Comparison of ENCODE assay signal across 10 cellular contexts in the genomic region with DNA sequence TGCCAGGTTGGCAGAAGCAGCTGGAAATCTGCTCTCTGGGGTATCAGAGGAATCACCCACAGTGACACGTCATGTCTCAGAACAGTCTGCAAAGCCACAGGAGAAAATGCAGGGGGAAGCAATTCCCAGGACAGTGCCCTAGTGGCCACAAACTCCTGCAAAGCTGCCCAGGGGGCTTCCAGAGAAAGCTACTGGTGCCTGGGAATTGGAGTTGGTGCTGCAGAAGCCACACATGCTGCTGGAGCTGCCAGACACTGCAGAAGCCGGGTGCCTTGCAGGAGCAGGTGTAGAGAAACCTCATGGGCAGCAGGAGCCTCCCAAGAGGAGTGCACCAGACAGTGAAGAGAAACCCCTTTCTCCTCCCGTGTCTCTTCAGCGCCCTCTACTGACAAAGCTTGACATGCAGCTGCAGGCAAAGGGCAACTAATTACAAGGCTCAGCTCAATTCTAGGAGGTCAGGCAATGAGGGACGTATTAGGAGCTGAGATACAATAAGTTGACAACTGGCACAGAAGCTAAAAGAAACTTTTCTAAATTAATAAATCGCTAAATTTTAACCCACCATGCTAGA. TPM values are rescaled to one million over a fixed set of nuclear protein-coding genes. Genes with fewer than 3 reads are reported as not detected.
DNase-seq lines count a peak whose midpoint lies in the region; TF ChIP-seq lines count a peak whose summit lies in the region.
"Had no signal": no experiment of that assay in that cellular context is flagged by ENCODE, and none has a peak within 500 bp of the region (broad histone marks: within the 10 kb centered on the region; RNA-seq: fewer than 3 reads in every experiment).

No MANE protein-coding gene starts in this region.

- H3K9me3 ChIP-seq in NT2/D1 (ENCODE audit: insufficient read depth, low read length) = peaks cover 17% of the 10 kb centered on the region

- H3K4me1 Mint-ChIP-seq in endothelial cell (ENCODE audit: unreplicated experiment) (no peaks in the 10 kb centered on the region), osteocyte (ENCODE audit: unreplicated experiment) (no peaks in the 10 kb centered on the region)

- DNase-seq in AG09319 (ENCODE audit: extremely low read depth, low read depth) = no peak
- DNase-seq in GM06990 (ENCODE audit: extremely low read depth, insufficient read length) = no peak
- DNase-seq in NT2/D1 (ENCODE audit: low read depth, low spot score) = peak; percentile 57
- peak; percentile 45 for DNase-seq in endothelial cell (ENCODE audit: low spot score)
- no peak for DNase-seq in epidermal melanocyte (ENCODE audit: insufficient read length, low spot score)
- DNase-seq in kidney glomerular epithelial cell (lab: John Stamatoyannopoulos, UW) = no peak
- DNase-seq in osteocyte (ENCODE audit: extremely low spot score, unreplicated experiment) = no peak
- no peak for DNase-seq in HPDE6-E6E7 (ENCODE audit: extremely low spot score)
- DNase-seq: T1000 had no signal

- H3K27me3 Mint-ChIP-seq in endothelial cell (ENCODE audit: unreplicated experiment) (peaks cover 3% of the 10 kb centered on the region), osteocyte (ENCODE audit: unreplicated experiment) (peaks cover 20% of the 10 kb centered on the region)

- H3K36me3 ChIP-seq in GM06990 (ENCODE audit: control insufficient read depth, insufficient read depth, low read length) = no peaks in the 10 kb centered on the region
- H3K36me3 ChIP-seq in NT2/D1 (ENCODE audit: insufficient read depth, insufficient read length, low read length) = no peaks in the 10 kb centered on the region

- H3K4me3 ChIP-seq in GM06990 (replicated peaks; ENCODE audit: low read depth, low read length) = no peak overlapping the region
- no peak overlapping the region for H3K4me3 ChIP-seq in NT2/D1 (ENCODE audit: insufficient read length, low read depth)

- H3K4me3 Mint-ChIP-seq in endothelial cell (ENCODE audit: unreplicated experiment) (no peak overlapping the region), osteocyte (ENCODE audit: unreplicated experiment) (no peak overlapping the region)
- H3K4me3 Mint-ChIP-seq: dendritic cell treated with granulocyte-macrophage colony-stimulating factor and Interleukin-4, amounts not matched to agents 40 ng/mL and 50 ng/mL, for 4 days had no signal

- TF ChIP-seq CTCF in AG09319 (IDR thresholded peaks at IDR 0.05; ENCODE audit: low read depth, low read length) = peak; percentile 11; the same call in 1 of the 2 replicates
- TF ChIP-seq CTCF in GM06990 (IDR thresholded peaks at IDR 0.05; ENCODE audit: insufficient read depth, low read length, poor library complexity, severe bottlenecking) = peak; percentile 38
- peak; percentile 42 for TF ChIP-seq CTCF in endothelial cell (IDR thresholded peaks at IDR 0.05; ENCODE audit: unreplicated experiment)
- no peak for TF ChIP-seq CTCF in osteocyte (IDR thresholded peaks at IDR 0.05)

- H3K4me1 ChIP-seq in NT2/D1 (ENCODE audit: insufficient read depth, insufficient read length) = peaks cover 5% of the 10 kb centered on the region

- H3K9me3 Mint-ChIP-seq in endothelial cell (ENCODE audit: unreplicated experiment) = no peaks in the 10 kb centered on the region
- no peaks in the 10 kb centered on the region for H3K9me3 Mint-ChIP-seq in osteocyte (ENCODE audit: unreplicated experiment)
- H3K9me3 Mint-ChIP-seq: dendritic cell treated with granulocyte-macrophage colony-stimulating factor and Interleukin-4, amounts not matched to agents 40 ng/mL and 50 ng/mL, for 4 days had no signal

- H3K9ac ChIP-seq in NT2/D1 (ENCODE audit: insufficient read length, low read depth) = no peak overlapping the region

- H3K27ac Mint-ChIP-seq in endothelial cell (ENCODE audit: unreplicated experiment) = no peak overlapping the region
- no peak overlapping the region for H3K27ac Mint-ChIP-seq in osteocyte (ENCODE audit: unreplicated experiment)
- H3K27ac Mint-ChIP-seq: dendritic cell treated with granulocyte-macrophage colony-stimulating factor and Interleukin-4, amounts not matched to agents 40 ng/mL and 50 ng/mL, for 4 days had no signal

- H3K36me3 Mint-ChIP-seq in endothelial cell (ENCODE audit: low read depth, unreplicated experiment) (no peaks in the 10 kb centered on the region), osteocyte (ENCODE audit: unreplicated experiment) (no peaks in the 10 kb centered on the region)

- H3K27me3 ChIP-seq in GM06990 (replicated peaks; ENCODE audit: control insufficient read depth, insufficient read depth, low read length) = no peaks in the 10 kb centered on the region
- no peaks in the 10 kb centered on the region for H3K27me3 ChIP-seq in NT2/D1 (ENCODE audit: insufficient read depth, insufficient read length)

RNA-seq across cellular contexts. Expression of a gene that starts 30.2 kb away (rescaled TPM):
- 41.5 TPM for total RNA-seq in endothelial cell (ENCODE audit: unreplicated experiment)
- total RNA-seq in osteocyte = 61.7 and 63.0 TPM in 2 replicates

Comparison
In these comparisons a context has a peak if more than half of its experiments do, and no peak if none do; other contexts are left out.
1. DNase-seq: peak in NT2/D1 (single experiment) and endothelial cell (single experiment); none in AG09319 (single experiment), GM06990 (single experiment), epidermal melanocyte (single experiment), kidney glomerular epithelial cell (single experiment), osteocyte (single experiment) and HPDE6-E6E7 (single experiment).